Comparison of ENCODE assay signal across 18 cellular contexts in genomic region chr5:179325296-179326031, GRCh38. TPM values are rescaled to one million over a fixed set of nuclear protein-coding genes. Genes with fewer than 3 reads are reported as not detected.
DNase-seq lines count a peak whose midpoint lies in the region; ATAC-seq and TF ChIP-seq lines count a peak whose summit lies in the region.
"Had no signal": no experiment of that assay in that cellular context is flagged by ENCODE, and none has a peak within 500 bp of the region (broad histone marks: within the 10 kb centered on the region; RNA-seq: fewer than 3 reads in every experiment).

No MANE protein-coding gene starts in this region.

- no peak for TF ChIP-seq POLR2A in vagina (IDR thresholded peaks at IDR 0.05)

- H3K36me3 ChIP-seq in right atrium auricular region (no peaks in the 10 kb centered on the region), heart right ventricle (no peaks in the 10 kb centered on the region), osteoblast (ENCODE audit: insufficient read depth, low read length) (peaks cover 5% of the 10 kb centered on the region), vagina (no peaks in the 10 kb centered on the region), HAP-1 (replicated peaks) (no peaks in the 10 kb centered on the region)
- H3K36me3 ChIP-seq: transverse colon had no signal

- H3K79me2 ChIP-seq in osteoblast (ENCODE audit: insufficient read depth, low read length), result peaks cover 94% of the 10 kb centered on the region

- ATAC-seq in Right ventricle myocardium inferior (peak; percentile 27), heart right ventricle (peak in 7 of 8 donors; percentile 4 to 40 (median 28))
- ATAC-seq: naive thymus-derived CD8-positive, alpha-beta T cell; stimulated activated naive B cell treated with anti-CD40 and anti-IgM and Interleukin-4, amounts not matched to agents 10 μg/mL and 1 μg/mL and 100 μg/mL, for 72 hours had no signal

- in situ Hi-C loops in HAP-1 (cut with MboI; ENCODE audit: low sequenced_read_pairs), result no loop called here

- H3K4me2 ChIP-seq in osteoblast (ENCODE audit: insufficient read depth, low read length), result no peak overlapping the region

- intact Hi-C loops in Right ventricle myocardium inferior (cut with DNase I), result no loop called here
- intact Hi-C loops in heart right ventricle (cut with DNase I), result no loop called here
- intact Hi-C loops in vagina (cut with DNase I), result no loop called here

- H3K4me3 ChIP-seq in right atrium auricular region (no peak overlapping the region), heart right ventricle (no peak overlapping the region), osteoblast (ENCODE audit: insufficient read depth, low read length) (no peak overlapping the region), vagina (peak overlapping the region in 1 of 2 donors; percentile 19), HAP-1 (no peak overlapping the region)
- H3K4me3 ChIP-seq: transverse colon had no signal

- peak overlapping the region in 1 of 2 donors; percentile 67 for H3K27ac ChIP-seq in right atrium auricular region
- peak overlapping the region in 6 of 10 donors; percentile 4 to 73 (median 29) for H3K27ac ChIP-seq in heart right ventricle
- peak overlapping the region; percentile 48 for H3K27ac ChIP-seq in osteoblast (ENCODE audit: low read depth, low read length)
- peak overlapping the region; percentile 87 for H3K27ac ChIP-seq in vagina
- H3K27ac ChIP-seq in caudate nucleus (ENCODE audit: low read depth, low read length), result no peak overlapping the region

- no peak overlapping the region for H2AFZ ChIP-seq in osteoblast (ENCODE audit: low read length)

- H3K27me3 ChIP-seq in right atrium auricular region (no peaks in the 10 kb centered on the region), heart right ventricle (peaks cover 0 to 29% (median 0%) of the 10 kb centered on the region in 7 donors), osteoblast (ENCODE audit: insufficient read depth, low read length) (no peaks in the 10 kb centered on the region), vagina (no peaks in the 10 kb centered on the region), HAP-1 (ENCODE audit: low read depth) (no peaks in the 10 kb centered on the region)
- H3K27me3 ChIP-seq: transverse colon had no signal

- H3K9me3 ChIP-seq in right atrium auricular region (no peaks in the 10 kb centered on the region), heart right ventricle (no peaks in the 10 kb centered on the region), osteoblast (ENCODE audit: low read depth, low read length) (no peaks in the 10 kb centered on the region), vagina (no peaks in the 10 kb centered on the region), HAP-1 (no peaks in the 10 kb centered on the region; the same call in 1 of the 2 replicates)
- H3K9me3 ChIP-seq: transverse colon had no signal

- DNase-seq in Right ventricle myocardium inferior (ENCODE audit: missing footprints) (no peak), right atrium auricular region (ENCODE audit: low spot score) (no peak), heart right ventricle (peak in 1 of 2 donors; percentile 24), osteoblast (ENCODE audit: insufficient read length, low spot score, missing footprints) (peak; percentile 58), vagina (ENCODE audit: extremely low spot score in 2 of 2) (no peak), DMS53 (lab: John Stamatoyannopoulos, UW) (no peak), caudate nucleus (lab: John Stamatoyannopoulos, UW) (no peak), HAP-1 (ENCODE audit: low spot score in 2 of 2) (no peak)
- DNase-seq: 8988T; activated CD8-positive, alpha-beta memory T cell treated with anti-CD3 and anti-CD28 coated beads, Interleukin-2, amount 50 U/mL, for 48 hours; activated effector memory CD4-positive, alpha-beta T cell treated with anti-CD3 and anti-CD28 coated beads, Interleukin-2, amount 50 U/mL, for 16 hours; Calu3; central memory CD4-positive, alpha-beta T cell; NCI-H526; stimulated activated naive B cell treated with anti-CD40 and anti-IgM and Interleukin-4, amounts not matched to agents 10 μg/mL and 1 μg/mL and 100 μg/mL, for 72 hours had no signal

- peaks cover 37% of the 10 kb centered on the region for H4K20me1 ChIP-seq in osteoblast (ENCODE audit: insufficient read depth, low read length)

- 87 to 88% methylated on average over 28 of the region's 28 CpGs for WGBS in heart right ventricle, 2 donors

- peaks cover 0 to 8% of the 10 kb centered on the region in 2 donors for H3K4me1 ChIP-seq in right atrium auricular region
- peaks cover 0 to 12% (median 0%) of the 10 kb centered on the region in 9 donors for H3K4me1 ChIP-seq in heart right ventricle
- H3K4me1 ChIP-seq in osteoblast (ENCODE audit: insufficient read depth, low read length), result peaks cover 31% of the 10 kb centered on the region
- peaks cover 25% of the 10 kb centered on the region for H3K4me1 ChIP-seq in vagina
- no peaks in the 10 kb centered on the region for H3K4me1 ChIP-seq in HAP-1
- H3K4me1 ChIP-seq: transverse colon had no signal

- TF ChIP-seq CTCF in right atrium auricular region (IDR thresholded peaks at IDR 0.05), result no peak
- TF ChIP-seq CTCF in heart right ventricle (IDR thresholded peaks at IDR 0.05), result no peak
- TF ChIP-seq CTCF in osteoblast (IDR thresholded peaks at IDR 0.05; ENCODE audit: extremely low read depth, low read depth, low read length), result no peak
- TF ChIP-seq CTCF in vagina (IDR thresholded peaks at IDR 0.05), result no peak

RNA-seq across cellular contexts. Expression of gene ADAMTS2, which starts 19.8 kb away (rescaled TPM):
- total RNA-seq in Right ventricle myocardium inferior, result 3.7 TPM
- 10 to 100 TPM; 13.6 to 13.7 TPM for total RNA-seq in right atrium auricular region
- total RNA-seq in heart right ventricle, result 10 to 100 TPM in 1 of 10 donors, 1 to 10 TPM in 9; 1.7 to 13.5 (median 3.0) TPM
- 1 to 10 TPM; 5.0 to 7.3 TPM for polyA plus RNA-seq in heart right ventricle
- total RNA-seq in osteoblast, result 144 and 203 TPM in 2 replicates
- total RNA-seq in vagina, result 17.4 TPM
- total RNA-seq: Calu3; HT-29; naive thymus-derived CD8-positive, alpha-beta T cell had no signal
